1 cellular context compared by ENCODE assay signal in genomic region chr19:4534836-4535658, GRCh38.
TF ChIP-seq lines count a peak whose summit lies in the region.

Gene PLIN5 (minus strand): TSS chr19:4535224. CDS start chr19:4534074, 1,150 bp downstream.

TF ChIP-seq in SK-N-SH, 30 proteins besides CTCF, POLR2A, EP300 and RAD21 (continued from another document):
- no peak for TF ChIP-seq USF1 (IDR thresholded peaks at IDR 0.05; ENCODE audit: borderline replicate concordance, low read depth)
- no peak for TF ChIP-seq POLR2AphosphoS5 (IDR thresholded peaks at IDR 0.05; ENCODE audit: low read depth, low read length)
- TF ChIP-seq SIN3A (IDR thresholded peaks at IDR 0.05; ENCODE audit: borderline replicate concordance, low read depth, low read length) = peak; percentile 43; the same call in 1 of the 2 replicates
- TF ChIP-seq ELF1 (IDR thresholded peaks at IDR 0.05) = no peak
- TF ChIP-seq SMC3 (IDR thresholded peaks at IDR 0.05; ENCODE audit: low read depth, low read length) = no peak
- TF ChIP-seq MXI1 (IDR thresholded peaks at IDR 0.05; ENCODE audit: low read depth, low read length) = peak; percentile 77
- TF ChIP-seq NFIC (IDR thresholded peaks at IDR 0.05; ENCODE audit: borderline replicate concordance) = 0 out of 2 replicates have a peak, but pooled peaks have one; percentile 29
- no peak for TF ChIP-seq GABPA (IDR thresholded peaks at IDR 0.05; ENCODE audit: low read depth)
- no peak for TF ChIP-seq MEF2A (IDR thresholded peaks at IDR 0.05; ENCODE audit: borderline replicate concordance, low read depth)
- TF ChIP-seq JUND (IDR thresholded peaks at IDR 0.05) = no peak
- TF ChIP-seq RXRA (IDR thresholded peaks at IDR 0.05; ENCODE audit: borderline replicate concordance, low read depth) = no peak
- no peak for TF ChIP-seq ZBTB33 (IDR thresholded peaks at IDR 0.05; ENCODE audit: borderline replicate concordance, low read depth)
- TF ChIP-seq FOSL2 (IDR thresholded peaks at IDR 0.05; ENCODE audit: borderline replicate concordance, low read depth) = no peak
- no peak for TF ChIP-seq FOXJ3 (CRISPR knock-in tag; IDR thresholded peaks at IDR 0.05)
- no peak for TF ChIP-seq FOXM1 (IDR thresholded peaks at IDR 0.05; ENCODE audit: low read depth)
- TF ChIP-seq PBX3 (IDR thresholded peaks at IDR 0.05) = no peak
- TF ChIP-seq GATA2 (CRISPR knock-in tag; IDR thresholded peaks at IDR 0.05) = no peak
- 0 out of 2 replicates have a peak, but pooled peaks have one; percentile 8 for TF ChIP-seq NRF1 (IDR thresholded peaks at IDR 0.05; ENCODE audit: low read depth, low read length)
- no peak for TF ChIP-seq TAF1 (IDR thresholded peaks at IDR 0.05; ENCODE audit: borderline replicate concordance, low read depth, low read length)
